Comparison of ENCODE assay signal across 8 cellular contexts in the genomic region with DNA sequence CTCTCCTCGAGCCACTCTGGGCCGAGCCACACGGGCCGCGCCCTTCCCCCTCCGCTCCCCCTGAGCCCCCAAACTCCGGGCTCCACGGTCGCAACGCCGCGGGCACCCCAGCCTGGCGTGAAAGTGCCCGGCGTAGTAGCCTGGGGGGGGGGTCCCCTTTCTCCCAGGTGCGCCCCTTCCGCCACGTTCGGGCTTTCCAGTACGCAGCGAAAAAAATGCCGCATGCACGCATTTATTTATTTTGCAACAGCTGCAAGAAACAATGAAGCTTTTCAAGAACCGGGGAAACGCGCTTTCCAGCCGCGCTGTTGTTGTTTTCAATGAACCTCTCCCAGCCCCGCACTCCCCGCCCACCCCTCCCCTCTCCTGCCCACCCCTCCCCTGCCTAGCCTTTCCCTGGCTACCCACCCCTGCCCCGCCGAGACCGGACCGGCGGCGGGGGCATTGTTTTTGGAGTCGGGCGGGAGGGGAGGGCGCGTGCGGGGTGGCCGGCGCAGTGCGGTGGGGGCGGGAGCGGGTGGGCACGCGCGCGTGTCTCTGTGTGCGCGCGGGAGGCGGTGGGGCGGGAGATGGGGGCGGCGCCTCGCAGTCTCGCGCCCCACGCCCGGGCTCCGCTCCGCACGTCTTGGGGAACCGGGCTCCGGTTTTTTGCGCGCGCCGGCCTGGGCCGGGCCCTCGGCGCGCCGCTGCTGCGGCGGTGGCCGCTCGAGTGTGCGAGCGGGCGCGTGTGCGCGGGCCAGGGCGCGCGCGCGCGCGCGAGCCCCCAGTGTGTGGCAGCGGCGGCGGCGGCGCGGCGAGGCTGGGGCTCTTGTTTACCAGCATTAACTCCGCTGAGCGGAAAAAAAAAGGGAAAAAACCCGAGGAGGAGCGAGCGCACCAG. TPM values are rescaled to one million over a fixed set of nuclear protein-coding genes. Genes with fewer than 3 reads are reported as not detected.
DNase-seq lines count a peak whose midpoint lies in the region; ATAC-seq and TF ChIP-seq lines count a peak whose summit lies in the region.

TSS of gene IGF1R (plus strand) at position 766 of the 880 bp plus-strand sequence. CDS start 1,043 bp downstream, outside the sequence.

- H4K20me1 ChIP-seq in Karpas-422 (ENCODE audit: insufficient read depth, low read depth, low read length), result no peaks in the 10 kb centered on the region

- H3K27ac ChIP-seq in Karpas-422 (ENCODE audit: low read length) (no peak within 1 kb of the TSS), stomach (peak within 1 kb of the TSS; percentile 89 to 97 (median 94))

- no peak for TF ChIP-seq POLR2A in stomach (IDR thresholded peaks at IDR 0.05)

- peak; percentile 59 for ATAC-seq in GM21786 (IDR thresholded peaks at IDR 0.05; ENCODE audit: unreplicated experiment)

- peak within 1 kb of the TSS; percentile 71 for H3K9ac ChIP-seq in Karpas-422 (ENCODE audit: low read length)

- DNase-seq in DMS53 (lab: John Stamatoyannopoulos, UW), result peak; percentile 94
- peak; percentile 95 for DNase-seq in Karpas-422
- peak; percentile 30 for DNase-seq in SIG-M5 (lab: John Stamatoyannopoulos, UW)
- DNase-seq in activated gamma-delta T cell (lab: John Stamatoyannopoulos, UW), result peak; percentile 66
- DNase-seq in foreskin fibroblast, result peak; percentile 93 to 98
- peak; percentile 87 for DNase-seq in neural crest cell (ENCODE audit: low read depth, low spot score)
- peak; percentile 89 for DNase-seq in stomach

- H3K36me3 Mint-ChIP-seq in neural crest cell (ENCODE audit: low read depth), result no peaks in the 10 kb centered on the region

- H3K9me3 Mint-ChIP-seq in neural crest cell, result no peaks in the 10 kb centered on the region

- peaks cover 61% of the 10 kb centered on the region for H3K27me3 Mint-ChIP-seq in neural crest cell (ENCODE audit: low read depth)

- WGBS in stomach, 5 donors, result 0 to 2% (median 1%) methylated on average over 42 to 106 of the region's 106 CpGs

- no peaks in the 10 kb centered on the region for H3K9me3 ChIP-seq in Karpas-422 (ENCODE audit: low read length)
- H3K9me3 ChIP-seq in stomach, result no peaks in the 10 kb centered on the region

- intact Hi-C loops in stomach (cut with DNase I; ENCODE audit: low total_unique reads), result no loop called here

- H3K4me3 ChIP-seq in Karpas-422 (ENCODE audit: low read length) (peak within 1 kb of the TSS; percentile 69), foreskin fibroblast (ENCODE audit: low read depth in 1 of 2, low read length in 2 of 2) (peak within 1 kb of the TSS; percentile 91 to 98), stomach (peak within 1 kb of the TSS; percentile 84 to 89 (median 88))

- H3K4me2 ChIP-seq in Karpas-422 (ENCODE audit: low read depth, low read length, poor library complexity, severe bottlenecking), result peak within 1 kb of the TSS; percentile 93

- no peaks in the 10 kb centered on the region for H3K9me2 ChIP-seq in Karpas-422 (replicated peaks; ENCODE audit: insufficient read depth, low read length)

- peak; percentile 16 for TF ChIP-seq CTCF in foreskin fibroblast (IDR thresholded peaks at IDR 0.05; ENCODE audit: low read depth, low read length)
- peak; percentile 35 for TF ChIP-seq CTCF in neural crest cell (conservative IDR thresholded peaks at IDR 0.05)
- TF ChIP-seq CTCF in stomach (IDR thresholded peaks at IDR 0.05), result peak in 3 of 7 experiments; percentile 1 to 57 (median 15)

- peak within 1 kb of the TSS; percentile 91 for H3K27ac Mint-ChIP-seq in neural crest cell (ENCODE audit: unreplicated experiment)

- H3K27me3 ChIP-seq in Karpas-422 (ENCODE audit: low read length), result 0 out of 2 replicates have a peak, but pooled peaks cover 2% of the 10 kb centered on the region
- H3K27me3 ChIP-seq in stomach, result peaks cover 0 to 30% (median 13%) of the 10 kb centered on the region in 3 donors

- peaks cover 28% of the 10 kb centered on the region for H3K4me1 Mint-ChIP-seq in neural crest cell

- no peaks in the 10 kb centered on the region for H3K79me2 ChIP-seq in Karpas-422 (ENCODE audit: low read length)

- H3K4me1 ChIP-seq in Karpas-422 (ENCODE audit: low read length), result peaks cover 9% of the 10 kb centered on the region
- H3K4me1 ChIP-seq in stomach, result peaks cover 8 to 45% (median 26%) of the 10 kb centered on the region in 4 donors

- TF ChIP-seq EP300 in stomach (IDR thresholded peaks at IDR 0.05), result no peak

- H3K36me3 ChIP-seq in Karpas-422 (ENCODE audit: insufficient read depth, low read length), result no peaks in the 10 kb centered on the region
- H3K36me3 ChIP-seq in stomach, result no peaks in the 10 kb centered on the region

- peak within 1 kb of the TSS; percentile 90 for H3K4me3 Mint-ChIP-seq in neural crest cell

- H2AFZ ChIP-seq in Karpas-422 (ENCODE audit: low read length), result peak within 1 kb of the TSS; percentile 94

RNA-seq across cellular contexts. Expression of gene IGF1R, which starts in this region (rescaled TPM):
- 0.56 and 5.4 TPM in 2 replicates for total RNA-seq in Karpas-422 (2014; rRNA removed; shearing (Covaris generic); ENCODE audit: low replicate concordance)
- total RNA-seq in neural crest cell (67.6 and 70.3 TPM in 2 replicates), stomach (100 to 1,000 TPM in 1 of 5 donors, 10 to 100 TPM in 4; 40.3 to 131 (median 73.7) TPM)
- 1 to 10 TPM; 2.3 to 4.8 (median 3.0) TPM for polyA plus RNA-seq in stomach

Comparison
In these comparisons a context has a peak if more than half of its experiments do, and no peak if none do; other contexts are left out.
1. DNase-seq: peak in every context shown above with its lines; median percentile 96 in foreskin fibroblast; 95 in Karpas-422; 94 in DMS53; 89 in stomach; 87 in neural crest cell; 66 in activated gamma-delta T cell; 30 in SIG-M5.